In genomic region chr4:119206178-119206577, GRCh38 we compare ENCODE assay signal across 35 cellular contexts. TPM values are rescaled to one million over a fixed set of nuclear protein-coding genes. Genes with fewer than 3 reads are reported as not detected.
DNase-seq lines count a peak whose midpoint lies in the region; FAIRE-seq and TF ChIP-seq lines count a peak whose summit lies in the region.
"Had no signal": no experiment of that assay in that cellular context is flagged by ENCODE, and none has a peak within 500 bp of the region (broad histone marks: within the 10 kb centered on the region; RNA-seq: fewer than 3 reads in every experiment).

No MANE protein-coding gene starts in this region.

- TF ChIP-seq CTCF in endothelial cell of umbilical vein (IDR thresholded peaks at IDR 0.05; ENCODE audit: extremely low read depth in 1 of 2, insufficient read depth in 1 of 2, low read depth in 1 of 2, low read length in 2 of 2) (no peak), right atrium auricular region (IDR thresholded peaks at IDR 0.05) (no peak), colonic mucosa (IDR thresholded peaks at IDR 0.05) (no peak)

- H3K4me3 ChIP-seq in GM23248 (no peak overlapping the region), endothelial cell of umbilical vein (replicated peaks in 1 of 3; ENCODE audit: insufficient read depth in 1 of 3, low read depth in 1 of 3, low read length in 3 of 3) (no peak overlapping the region), right atrium auricular region (no peak overlapping the region), skeletal muscle tissue (ENCODE audit: low read length in 3 of 3) (no peak overlapping the region), colonic mucosa (no peak overlapping the region)
- H3K4me3 ChIP-seq: BLaER1 treated with 17β-estradiol and CSF1 and Interleukin-3, amounts not matched to agents 10 nM and 100 nM; hepatocyte; ovary had no signal

- no peak for DNase-seq in GM23248
- DNase-seq in endothelial cell of umbilical vein (ENCODE audit: low read depth, low spot score): peak; percentile 3
- no peak for DNase-seq in right atrium auricular region (ENCODE audit: low spot score)
- DNase-seq in NCI-H446 (lab: John Stamatoyannopoulos, UW): no peak
- DNase-seq in hypothalamus (lab: John Stamatoyannopoulos, UW): no peak
- DNase-seq in occipital lobe (lab: John Stamatoyannopoulos, UW): no peak
- DNase-seq in colonic mucosa: no peak
- DNase-seq: activated CD4-positive, alpha-beta T cell treated with anti-CD3 and anti-CD28 coated beads for 48 hours; activated naive CD8-positive, alpha-beta T cell treated with anti-CD3 and anti-CD28 coated beads, Interleukin-2, amount 50 U/mL, for 24 hours; activated T-cell treated with anti-CD3 and anti-CD28 coated beads, Interleukin-2, amount 50 U/mL, for 48 hours; brain microvascular endothelial cell; Caco-2; DMS79; effector CD4-positive, alpha-beta T cell; foreskin keratinocyte; GF-D8; H9; immature natural killer cell; Karpas-422; NCI-H1694 treated with DMSO at 0.1 percent for 48 hours; NCI-H2171; NCI-H510A treated with DMSO at 0.1 percent for 48 hours; NK-92 treated with Interleukin-12 subunit alpha and Interleukin-12 subunit beta, amount 100 ng/mL, for 24 hours; ovary; PC-3; SHP77; stimulated activated CD4-positive, alpha-beta T cell treated with anti-CD3 and anti-CD28 coated beads, Interleukin-4, amount 100 ng/mL, for 1 hour; substantia nigra; T-helper 9 cell had no signal

- H3K27me3 ChIP-seq in GM23248 (replicated peaks; ENCODE audit: insufficient read depth): no peaks in the 10 kb centered on the region
- no peaks in the 10 kb centered on the region for H3K27me3 ChIP-seq in endothelial cell of umbilical vein (ENCODE audit: control insufficient read depth in 2 of 2, insufficient read depth in 2 of 2, low read length in 2 of 2)
- H3K27me3 ChIP-seq in right atrium auricular region: no peaks in the 10 kb centered on the region
- H3K27me3 ChIP-seq in skeletal muscle tissue (ENCODE audit: control insufficient read depth in 3 of 3, insufficient read depth in 3 of 3, low read length in 3 of 3): no peaks in the 10 kb centered on the region
- no peaks in the 10 kb centered on the region for H3K27me3 ChIP-seq in colonic mucosa
- H3K27me3 ChIP-seq: BLaER1 treated with 17β-estradiol and CSF1 and Interleukin-3, amounts not matched to agents 10 nM and 100 nM; brain microvascular endothelial cell; foreskin keratinocyte; hepatocyte; ovary had no signal

- H3K79me2 ChIP-seq in GM23248 (ENCODE audit: insufficient read depth) (no peaks in the 10 kb centered on the region), endothelial cell of umbilical vein (ENCODE audit: control insufficient read depth, insufficient read depth, low read length) (peaks cover 2% of the 10 kb centered on the region)

- H2AFZ ChIP-seq in GM23248 (peak overlapping the region; percentile 9; the same call in 1 of the 2 replicates), endothelial cell of umbilical vein (ENCODE audit: low read depth, low read length) (no peak overlapping the region)
- H2AFZ ChIP-seq: hepatocyte had no signal

- in situ Hi-C loops in GM23248 (cut with MboI): no loop called here

- H3K9me1 ChIP-seq in endothelial cell of umbilical vein (replicated peaks; ENCODE audit: control insufficient read depth, extremely low read depth, insufficient read depth, low read length): no peaks in the 10 kb centered on the region

- 35 to 40% methylated on average over 1 of the region's 1 CpG for WGBS in GM23248 (ENCODE audit: low coverage in 1 of 2, low lambda C conversion rate in 2 of 2, missing lambda C conversion rate in 2 of 2), 2 experiments

- CTCF ChIA-PET in endothelial cell of umbilical vein (lab: Charles Lee): no interaction called here

- no peaks in the 10 kb centered on the region for H4K20me1 ChIP-seq in GM23248 (ENCODE audit: insufficient read depth)
- H4K20me1 ChIP-seq in endothelial cell of umbilical vein (replicated peaks; ENCODE audit: control insufficient read depth, extremely low read depth, insufficient read depth, low read length): no peaks in the 10 kb centered on the region
- H4K20me1 ChIP-seq: BLaER1 treated with 17β-estradiol and CSF1 and Interleukin-3, amounts not matched to agents 10 nM and 100 nM had no signal

- H3K4me2 ChIP-seq in GM23248 (ENCODE audit: unreplicated experiment): peak overlapping the region; percentile 49
- H3K4me2 ChIP-seq in endothelial cell of umbilical vein (ENCODE audit: insufficient read depth, low read length): peak overlapping the region; percentile 42
- H3K4me2 ChIP-seq: hepatocyte had no signal

- intact Hi-C loops in endothelial cell of umbilical vein (cut with micrococcal nuclease) (no loop called here), colonic mucosa (cut with DNase I) (no loop called here)

- no peak overlapping the region for H3K9ac ChIP-seq in GM23248
- peak overlapping the region; percentile 31 for H3K9ac ChIP-seq in endothelial cell of umbilical vein (replicated peaks; ENCODE audit: extremely low read depth, insufficient read depth, low read length)
- H3K9ac ChIP-seq in skeletal muscle tissue (ENCODE audit: low read depth in 1 of 3, low read length in 3 of 3): peak overlapping the region in 2 of 3 donors; percentile 42 to 45
- no peak overlapping the region for H3K9ac ChIP-seq in colonic mucosa (ENCODE audit: low read depth in 2 of 2, low read length in 2 of 2)
- H3K9ac ChIP-seq: BLaER1 treated with 17β-estradiol and CSF1 and Interleukin-3, amounts not matched to agents 10 nM and 100 nM had no signal

- H3K9me3 ChIP-seq in GM23248 (ENCODE audit: low read depth) (no peaks in the 10 kb centered on the region), endothelial cell of umbilical vein (replicated peaks; ENCODE audit: control insufficient read depth, insufficient read depth, low read length) (no peaks in the 10 kb centered on the region), right atrium auricular region (no peaks in the 10 kb centered on the region), skeletal muscle tissue (ENCODE audit: control insufficient read depth in 3 of 3, low read length in 3 of 3) (no peaks in the 10 kb centered on the region), colonic mucosa (no peaks in the 10 kb centered on the region)
- H3K9me3 ChIP-seq: Caco-2, ovary had no signal

- no peaks in the 10 kb centered on the region for H3K9me2 ChIP-seq in GM23248 (ENCODE audit: insufficient read depth)

- H3K36me3 ChIP-seq in GM23248 (ENCODE audit: low read depth): no peaks in the 10 kb centered on the region
- H3K36me3 ChIP-seq in endothelial cell of umbilical vein (ENCODE audit: control insufficient read depth in 2 of 2, extremely low read depth in 1 of 2, insufficient read depth in 2 of 2, low read length in 2 of 2): no peaks in the 10 kb centered on the region
- H3K36me3 ChIP-seq in right atrium auricular region: no peaks in the 10 kb centered on the region
- no peaks in the 10 kb centered on the region for H3K36me3 ChIP-seq in skeletal muscle tissue (ENCODE audit: control insufficient read depth in 3 of 3, insufficient read depth in 3 of 3, low read length in 3 of 3)
- no peaks in the 10 kb centered on the region for H3K36me3 ChIP-seq in colonic mucosa
- H3K36me3 ChIP-seq: BLaER1 treated with 17β-estradiol and CSF1 and Interleukin-3, amounts not matched to agents 10 nM and 100 nM; brain microvascular endothelial cell; ovary had no signal

- no TSS peak for BruUV-seq in endothelial cell of umbilical vein (replicated peaks; lab: Mats Ljungman, UMichigan)

- H3K4me1 ChIP-seq in GM23248 (ENCODE audit: insufficient read depth): peaks cover 64% of the 10 kb centered on the region
- peaks cover 56% of the 10 kb centered on the region for H3K4me1 ChIP-seq in endothelial cell of umbilical vein (ENCODE audit: control insufficient read depth, extremely low read depth, insufficient read depth, low read length)
- H3K4me1 ChIP-seq in right atrium auricular region: peaks cover 0 to 46% of the 10 kb centered on the region in 2 donors
- peaks cover 0 to 15% (median 14%) of the 10 kb centered on the region in 3 donors for H3K4me1 ChIP-seq in skeletal muscle tissue (ENCODE audit: control insufficient read depth in 3 of 3, insufficient read depth in 3 of 3, low read length in 3 of 3)
- H3K4me1 ChIP-seq in colonic mucosa: no peaks in the 10 kb centered on the region

- FAIRE-seq in endothelial cell of umbilical vein (lab: Jason Lieb, UNC): no peak

- POLR2A ChIA-PET in endothelial cell of umbilical vein (lab: Charles Lee): no interaction called here

- no peak for TF ChIP-seq POLR2A in endothelial cell of umbilical vein (IDR thresholded peaks at IDR 0.05; ENCODE audit: low read depth, low read length)

- H3F3A ChIP-seq in GM23248 (ENCODE audit: insufficient read depth): peaks cover 50% of the 10 kb centered on the region

- H3K27ac ChIP-seq in GM23248 (peak overlapping the region; percentile 28; the same call in 1 of the 2 replicates), endothelial cell of umbilical vein (ENCODE audit: insufficient read depth, low read depth, low read length) (peak overlapping the region; percentile 29), right atrium auricular region (peak overlapping the region; percentile 63 to 83), skeletal muscle tissue (ENCODE audit: low read depth, low read length) (no peak overlapping the region), colonic mucosa (no peak overlapping the region)
- H3K27ac ChIP-seq: BLaER1 treated with 17β-estradiol and CSF1 and Interleukin-3, amounts not matched to agents 10 nM and 100 nM; brain microvascular endothelial cell; epithelial cell of prostate; hepatocyte; HL-60; ovary; VCaP had no signal

- dilution Hi-C loops in endothelial cell of umbilical vein (cut with MboI; ENCODE audit: extremely low pct_ligation_motif_present, low sequenced_read_pairs): no loop called here

TF ChIP-seq in endothelial cell of umbilical vein, 7 proteins besides CTCF, POLR2A, EP300 and RAD21:
- TF ChIP-seq POLR2AphosphoS5 (IDR thresholded peaks at IDR 0.05; ENCODE audit: insufficient read depth, low read depth, low read length) (no peak), EZH2 (IDR thresholded peaks at IDR 0.05; ENCODE audit: borderline replicate concordance, low read depth, low read length, severe bottlenecking) (no peak)

RNA-seq across cellular contexts. Expression of gene USP53, which starts 6.3 kb away (rescaled TPM):
- 42.4 and 43.3 TPM in 2 replicates for total RNA-seq in GM23248 (2014; rRNA removed; shearing (Covaris generic))
- polyA plus RNA-seq in GM23248 (2016; fragmentation: Nextera tagmentation; extraction: Ambion mirVana) (19.9 and 26.0 TPM in 2 replicates), endothelial cell of umbilical vein (5.9 and 7.8 TPM in 2 replicates)
- total RNA-seq in endothelial cell of umbilical vein (22.8 and 28.3 TPM in 2 replicates), right atrium auricular region (10 to 100 TPM; 51.5 to 62.9 TPM), skeletal muscle tissue (13.0 TPM), occipital lobe (16.2 TPM), colonic mucosa (10 to 100 TPM; 37.5 to 83.8 TPM)
- polyA plus RNA-seq in endothelial cell of umbilical vein (2011; cell fraction: cytosol; rRNA removed): 7.4 and 8.2 TPM in 2 replicates
- polyA plus RNA-seq in endothelial cell of umbilical vein (2011; cell fraction: nucleus; rRNA removed): 42.5 and 49.0 TPM in 2 replicates
- 27.7 and 32.3 TPM in 2 replicates for polyA plus RNA-seq in endothelial cell of umbilical vein (2012)
- polyA minus RNA-seq in endothelial cell of umbilical vein: 21.1 and 23.8 TPM in 2 replicates
- 13.9 TPM for polyA minus RNA-seq in endothelial cell of umbilical vein (2011; cell fraction: cytosol; rRNA and poly(A)+ RNA removed)
- polyA minus RNA-seq in endothelial cell of umbilical vein (2011; cell fraction: nucleus; rRNA and poly(A)+ RNA removed): 43.4 and 65.4 TPM in 2 replicates

Comparison
In these comparisons a context has a peak if more than half of its experiments do, and no peak if none do; other contexts are left out.
1. H3K27ac ChIP-seq: peak in GM23248 (single experiment), endothelial cell of umbilical vein (single experiment) and right atrium auricular region (2 of 2); none in skeletal muscle tissue (single experiment) and colonic mucosa (single experiment).
2. H3K9ac ChIP-seq: peak in endothelial cell of umbilical vein (single experiment) and skeletal muscle tissue (2 of 3); none in GM23248 (single experiment) and colonic mucosa (0 of 2).